ENCODE assay signal across 16 cellular contexts in genomic region chr17:21200590-21201301, GRCh38. TPM values are rescaled to one million over a fixed set of nuclear protein-coding genes. Genes with fewer than 3 reads are reported as not detected.
DNase-seq lines count a peak whose midpoint lies in the region; TF ChIP-seq lines count a peak whose summit lies in the region.
"Had no signal": no experiment of that assay in that cellular context is flagged by ENCODE, and none has a peak within 500 bp of the region (broad histone marks: within the 10 kb centered on the region; RNA-seq: fewer than 3 reads in every experiment).

No MANE protein-coding gene starts in this region.

- H3K27me3 Mint-ChIP-seq in progenitor cell of endocrine pancreas, result no peaks in the 10 kb centered on the region

- H3K4me3 ChIP-seq in GM23248 (no peak overlapping the region), epithelial cell of esophagus (ENCODE audit: low read length) (no peak overlapping the region)
- H3K4me3 ChIP-seq: pancreas, thyroid gland had no signal

- H3K27ac ChIP-seq in GM23248 (peak overlapping the region; percentile 33; the same call in 1 of the 2 replicates), RWPE1 (peak overlapping the region; percentile 34)
- H3K27ac ChIP-seq: pancreas, thyroid gland had no signal

- H3K9me2 ChIP-seq in GM23248 (ENCODE audit: insufficient read depth), result no peaks in the 10 kb centered on the region
- H3K9me2 ChIP-seq: SK-N-SH had no signal

- peak overlapping the region; percentile 9 for H3K4me2 ChIP-seq in GM23248 (ENCODE audit: unreplicated experiment)
- H3K4me2 ChIP-seq: SK-N-SH had no signal

- POLR2A ChIA-PET in RWPE1 (lab: Yijun Ruan, JAX; ENCODE audit: low non-redundant PET), result no interaction called here

- H3K4me3 Mint-ChIP-seq in progenitor cell of endocrine pancreas (ENCODE audit: low read depth), result no peak overlapping the region
- H3K4me3 Mint-ChIP-seq: activated CD8-positive, alpha-beta T cell treated with anti-CD3 and anti-CD28 coated beads, Interleukin-2, amount 10 ng/mL, durations not matched to agents 7 days and 5 days had no signal

- H3K27me3 ChIP-seq in GM23248 (replicated peaks; ENCODE audit: insufficient read depth), result no peaks in the 10 kb centered on the region
- H3K27me3 ChIP-seq: pancreas, thyroid gland had no signal

- no peaks in the 10 kb centered on the region for H3K9me3 ChIP-seq in GM23248 (ENCODE audit: low read depth)
- H3K9me3 ChIP-seq: pancreas, SK-N-SH, thyroid gland had no signal

- TF ChIP-seq CTCF in RWPE1 (conservative IDR thresholded peaks at IDR 0.05; ENCODE audit: low read depth) (no peak), epithelial cell of esophagus (IDR thresholded peaks at IDR 0.05; ENCODE audit: insufficient read depth, low read depth, low read length, missing control alignments) (no peak), progenitor cell of endocrine pancreas (IDR thresholded peaks at IDR 0.05; ENCODE audit: unreplicated experiment) (no peak)

- peaks cover 12% of the 10 kb centered on the region; the same call in 1 of the 2 replicates for H3F3A ChIP-seq in GM23248 (ENCODE audit: insufficient read depth)

- peaks cover 3% of the 10 kb centered on the region for H3K4me1 Mint-ChIP-seq in progenitor cell of endocrine pancreas (ENCODE audit: low read depth)

- no peaks in the 10 kb centered on the region for H3K9me3 Mint-ChIP-seq in progenitor cell of endocrine pancreas (ENCODE audit: low read depth)

- H3K9ac ChIP-seq in GM23248, result peak overlapping the region; percentile 37; the same call in 1 of the 2 replicates
- H3K9ac ChIP-seq: SK-N-SH had no signal

- peaks cover 27% of the 10 kb centered on the region for H3K4me1 ChIP-seq in GM23248 (ENCODE audit: insufficient read depth)
- H3K4me1 ChIP-seq: pancreas had no signal

- CTCF ChIA-PET in RWPE1 (lab: Yijun Ruan, JAX), result no interaction called here

- H4K20me1 ChIP-seq in GM23248 (ENCODE audit: insufficient read depth), result no peaks in the 10 kb centered on the region

- in situ Hi-C loops in GM23248 (cut with MboI), result no loop called here

- H3K79me2 ChIP-seq in GM23248 (ENCODE audit: insufficient read depth), result peaks cover 100% of the 10 kb centered on the region

- H3K36me3 Mint-ChIP-seq in progenitor cell of endocrine pancreas (ENCODE audit: insufficient read depth), result peaks cover 12% of the 10 kb centered on the region

- H3K27ac Mint-ChIP-seq in progenitor cell of endocrine pancreas, result peak overlapping the region; percentile 75

- H3K36me3 ChIP-seq in GM23248 (ENCODE audit: low read depth), result peaks cover 12% of the 10 kb centered on the region; the same call in 1 of the 2 replicates

- DNase-seq in GM23248 (peak; percentile 13), RWPE1 (ENCODE audit: low spot score) (no peak), epithelial cell of esophagus (ENCODE audit: low read depth) (peak; percentile 57), progenitor cell of endocrine pancreas (ENCODE audit: low spot score, unreplicated experiment) (no peak), CD1c-positive myeloid dendritic cell (ENCODE audit: extremely low spot score) (no peak), SW480 (ENCODE audit: low spot score) (no peak), retina (no peak), NCI-H345 treated with DMSO at 0.1 percent for 48 hours (lab: John Stamatoyannopoulos, UW; ENCODE audit: unreplicated experiment) (no peak)
- DNase-seq: activated CD8-positive, alpha-beta T cell treated with anti-CD3 and anti-CD28 coated beads, Interleukin-2, amount 10 ng/mL, durations not matched to agents 7 days and 5 days; activated effector memory CD4-positive, alpha-beta T cell treated with Interleukin-2 at 50 U/mL for 16 hours; effector memory CD4-positive, alpha-beta T cell; NCI-H1092 treated with DMSO at 0.1 percent for 48 hours; stimulated activated CD4-positive, alpha-beta T cell treated with anti-CD3 and anti-CD28 coated beads, Interleukin-15, amount 100 ng/mL, for 24 hours; thyroid gland had no signal

- 73% methylated on average over 15 of the region's 15 CpGs for WGBS in GM23248 (ENCODE audit: low coverage in 1 of 2, low lambda C conversion rate in 2 of 2, missing lambda C conversion rate in 2 of 2), 2 experiments

- no peak overlapping the region for H2AFZ ChIP-seq in GM23248

RNA-seq across cellular contexts. Expression of gene TMEM11, which starts 13.2 kb away (rescaled TPM):
- 18.2 and 29.4 TPM in 2 replicates for total RNA-seq in GM23248 (2014; rRNA removed; shearing (Covaris generic))
- 66.5 and 66.9 TPM in 2 replicates for polyA plus RNA-seq in GM23248 (2016; fragmentation: Nextera tagmentation; extraction: Ambion mirVana)
- 22.2 and 22.6 TPM in 2 replicates for total RNA-seq in progenitor cell of endocrine pancreas

RNA-seq across cellular contexts. Expression of gene NATD1, which starts 52.5 kb away (rescaled TPM):
- 5.0 and 9.6 TPM in 2 replicates for total RNA-seq in GM23248 (2014; rRNA removed; shearing (Covaris generic))
- polyA plus RNA-seq in GM23248 (2016; fragmentation: Nextera tagmentation; extraction: Ambion mirVana), result 3.6 and 4.0 TPM in 2 replicates
- total RNA-seq in progenitor cell of endocrine pancreas, result 13.5 TPM in 2 replicates

Comparison
In these comparisons a context has a peak if more than half of its experiments do, and no peak if none do; other contexts are left out.
1. DNase-seq: peak in GM23248 (single experiment) and epithelial cell of esophagus (single experiment); none in RWPE1 (single experiment), progenitor cell of endocrine pancreas (single experiment), CD1c-positive myeloid dendritic cell (single experiment), SW480 (single experiment), retina (single experiment) and NCI-H345 treated with DMSO at 0.1 percent for 48 hours (single experiment).